ENCODE assay signal across 8 cellular contexts in the genomic region with DNA sequence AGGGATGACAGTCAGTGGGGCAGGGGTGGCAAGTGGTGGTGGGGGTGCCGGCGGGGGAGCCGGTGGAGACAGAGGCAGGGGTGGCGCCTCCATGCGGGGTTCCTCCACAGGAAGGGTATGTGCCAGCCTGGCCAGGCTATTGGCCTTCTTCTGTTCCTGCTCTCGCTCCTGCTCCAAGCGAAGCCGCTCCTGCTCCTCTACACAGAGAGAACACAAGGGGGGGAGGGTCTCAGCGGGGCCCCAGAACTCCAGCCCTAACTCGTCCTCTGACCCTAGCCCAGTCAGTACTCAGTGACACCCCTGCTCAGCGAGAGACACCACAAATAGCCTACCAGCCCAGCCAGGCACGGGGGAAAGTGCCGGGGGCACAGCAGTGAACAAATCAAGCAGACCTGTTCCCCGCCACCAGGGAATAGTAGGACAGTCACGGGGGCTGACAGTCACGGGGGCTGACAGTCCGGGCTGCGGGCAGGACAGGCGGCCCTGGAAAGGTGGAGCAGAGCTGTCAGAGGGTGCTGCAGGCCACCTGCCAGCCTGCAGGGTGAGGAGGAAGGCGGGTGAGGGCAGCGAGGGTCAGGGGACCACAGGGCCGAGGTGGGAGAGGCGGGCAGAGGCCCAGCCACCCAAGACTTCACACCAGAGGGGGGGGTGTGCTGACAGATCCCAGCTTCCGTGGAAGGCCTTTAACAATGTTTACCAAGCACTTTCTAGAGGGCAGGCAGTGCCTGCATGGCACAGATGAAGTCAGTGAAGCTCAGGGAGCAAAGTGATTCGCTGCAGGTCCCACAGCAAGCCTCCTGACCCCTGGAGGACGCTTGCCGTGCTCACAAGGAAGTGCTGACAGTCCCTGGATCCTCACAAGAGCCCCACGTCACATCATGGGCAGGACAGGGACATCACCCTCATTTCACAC. TPM values are rescaled to one million over a fixed set of nuclear protein-coding genes. Genes with fewer than 3 reads are reported as not detected.
DNase-seq lines count a peak whose midpoint lies in the region; ATAC-seq and TF ChIP-seq lines count a peak whose summit lies in the region.

No MANE protein-coding gene starts in this region.

- no peaks in the 10 kb centered on the region for H3K9me3 ChIP-seq in ascending aorta
- no peaks in the 10 kb centered on the region for H3K9me3 ChIP-seq in thymus (ENCODE audit: control insufficient read depth)

- H3K4me3 ChIP-seq in ascending aorta, result peak overlapping the region in 1 of 2 donors; percentile 58
- no peak overlapping the region for H3K4me3 ChIP-seq in thymus (ENCODE audit: low read length)

- no peak for ATAC-seq in Right ventricle myocardium inferior
- ATAC-seq in left cardiac atrium, result no peak

- 95% methylated on average over 28 of the region's 28 CpGs for WGBS in thymus

- TF ChIP-seq CTCF in ascending aorta (IDR thresholded peaks at IDR 0.05), result no peak

- H3K36me3 ChIP-seq in ascending aorta (no peaks in the 10 kb centered on the region), thymus (ENCODE audit: control insufficient read depth, insufficient read depth) (no peaks in the 10 kb centered on the region)

- peaks cover 41 to 62% of the 10 kb centered on the region in 2 donors for H3K4me1 ChIP-seq in ascending aorta
- peaks cover 37% of the 10 kb centered on the region for H3K4me1 ChIP-seq in thymus (ENCODE audit: control insufficient read depth, insufficient read depth, low read length)

- H3K27ac ChIP-seq in ascending aorta (peak overlapping the region; percentile 97 to 98), thymus (ENCODE audit: low read depth) (peak overlapping the region; percentile 54)

- intact Hi-C loops in Right ventricle myocardium inferior (cut with DNase I), result no loop called here
- intact Hi-C loops in left cardiac atrium (cut with DNase I), result no loop called here
- intact Hi-C loops in ascending aorta (cut with DNase I), result loop anchor here (10.0 kb wide), 2 partner anchors 341 to 1269 kb away; a partner anchor contains a TSS

- H3K27me3 ChIP-seq in ascending aorta (no peaks in the 10 kb centered on the region), thymus (ENCODE audit: control insufficient read depth, insufficient read depth) (no peaks in the 10 kb centered on the region)

- DNase-seq in Right ventricle myocardium inferior (ENCODE audit: missing footprints), result peak; percentile 70
- DNase-seq in left cardiac atrium, result no peak
- no peak for DNase-seq in ascending aorta (ENCODE audit: low spot score in 2 of 2)
- peak; percentile 25 for DNase-seq in kidney glomerular epithelial cell (lab: John Stamatoyannopoulos, UW)
- no peak for DNase-seq in dedifferentiated amniotic fluid mesenchymal stem cell (ENCODE audit: extremely low spot score)
- no peak for DNase-seq in COR-L47 (lab: John Stamatoyannopoulos, UW)
- no peak for DNase-seq in NCI-H2227 (lab: John Stamatoyannopoulos, UW; ENCODE audit: unreplicated experiment)

RNA-seq across cellular contexts. Expression of a gene that starts 5.3 kb away (rescaled TPM):
- total RNA-seq in Right ventricle myocardium inferior (10.9 TPM), left cardiac atrium (10 to 100 TPM; 11.2 to 12.7 TPM), ascending aorta (4.9 TPM)
- 9.8 TPM for polyA plus RNA-seq in thymus

RNA-seq across cellular contexts. Expression of a gene that starts 58.2 kb away (rescaled TPM):
- total RNA-seq in Right ventricle myocardium inferior (26.3 TPM), left cardiac atrium (10 to 100 TPM; 30.7 to 35.5 TPM), ascending aorta (127 TPM)
- polyA plus RNA-seq in thymus, result 100 TPM

RNA-seq across cellular contexts. Expression of a gene that starts 59.3 kb away (rescaled TPM):
- total RNA-seq in Right ventricle myocardium inferior (20.2 TPM), left cardiac atrium (10 to 100 TPM; 15.9 to 25.3 TPM), ascending aorta (16.9 TPM)
- polyA plus RNA-seq in thymus, result 12.4 TPM

Comparison
In these comparisons a context has a peak if more than half of its experiments do, and no peak if none do; other contexts are left out.
1. DNase-seq: peak in Right ventricle myocardium inferior (single experiment) and kidney glomerular epithelial cell (single experiment); none in left cardiac atrium (single experiment), ascending aorta (0 of 2), dedifferentiated amniotic fluid mesenchymal stem cell (single experiment), COR-L47 (single experiment) and NCI-H2227 (single experiment).